8 cellular contexts compared by ENCODE assay signal in genomic region chr16:73015612-73016487, GRCh38. TPM values are rescaled to one million over a fixed set of nuclear protein-coding genes. Genes with fewer than 3 reads are reported as not detected.
DNase-seq lines count a peak whose midpoint lies in the region; ATAC-seq and TF ChIP-seq lines count a peak whose summit lies in the region.

No MANE protein-coding gene starts in this region.

- H3K4me3 Mint-ChIP-seq in stimulated activated naive CD8-positive, alpha-beta T cell treated with anti-CD3 and anti-CD28 coated beads, Interleukin-15, amount 100 ng/mL, for 72 hours: no peak overlapping the region

- no peaks in the 10 kb centered on the region for H3K27me3 Mint-ChIP-seq in stimulated activated naive CD8-positive, alpha-beta T cell treated with anti-CD3 and anti-CD28 coated beads, Interleukin-15, amount 100 ng/mL, for 72 hours

- DNase-seq in DMS53 (lab: John Stamatoyannopoulos, UW): peak; percentile 93
- peak; percentile 57 to 79 for DNase-seq in foreskin keratinocyte
- no peak for DNase-seq in stimulated activated naive CD8-positive, alpha-beta T cell treated with anti-CD3 and anti-CD28 coated beads, Interleukin-15, amount 100 ng/mL, for 72 hours
- DNase-seq in SHP77 treated with DMSO at 0.1 percent for 48 hours (lab: John Stamatoyannopoulos, UW): no peak
- no peak for DNase-seq in vagina (ENCODE audit: extremely low spot score in 2 of 2)
- DNase-seq in stimulated activated CD4-positive, alpha-beta T cell treated with anti-CD3 and anti-CD28 coated beads, Interleukin-4, amount 100 ng/mL, for 1 hour: no peak

- ATAC-seq in GM21515 (IDR thresholded peaks at IDR 0.05; ENCODE audit: unreplicated experiment): peak; percentile 73
- peak; percentile 87 for ATAC-seq in HG03571 (IDR thresholded peaks at IDR 0.05; ENCODE audit: unreplicated experiment)
- peak; percentile 92 for ATAC-seq in foreskin keratinocyte
- no peak for ATAC-seq in stimulated activated naive CD8-positive, alpha-beta T cell treated with anti-CD3 and anti-CD28 coated beads, Interleukin-15, amount 100 ng/mL, for 72 hours

- H3K4me1 ChIP-seq in foreskin keratinocyte (peaks cover 6% of the 10 kb centered on the region), vagina (peaks cover 35% of the 10 kb centered on the region)

- H3K9me3 Mint-ChIP-seq in stimulated activated naive CD8-positive, alpha-beta T cell treated with anti-CD3 and anti-CD28 coated beads, Interleukin-15, amount 100 ng/mL, for 72 hours: no peaks in the 10 kb centered on the region

- no peaks in the 10 kb centered on the region for H3K4me1 Mint-ChIP-seq in stimulated activated naive CD8-positive, alpha-beta T cell treated with anti-CD3 and anti-CD28 coated beads, Interleukin-15, amount 100 ng/mL, for 72 hours

- H3K27ac ChIP-seq in foreskin keratinocyte: no peak overlapping the region
- H3K27ac ChIP-seq in vagina: no peak overlapping the region

- H3K9me3 ChIP-seq in vagina: no peaks in the 10 kb centered on the region

- TF ChIP-seq CTCF in foreskin keratinocyte (conservative IDR thresholded peaks at IDR 0.05) (no peak), vagina (IDR thresholded peaks at IDR 0.05) (no peak)

- no peaks in the 10 kb centered on the region for H3K36me3 ChIP-seq in vagina

- TF ChIP-seq POLR2A in vagina (IDR thresholded peaks at IDR 0.05): no peak

- no peak overlapping the region for H3K4me3 ChIP-seq in vagina

- no peaks in the 10 kb centered on the region for H3K27me3 ChIP-seq in foreskin keratinocyte
- H3K27me3 ChIP-seq in vagina: no peaks in the 10 kb centered on the region

- intact Hi-C loops in vagina (cut with DNase I): no loop called here

- H3K27ac Mint-ChIP-seq in stimulated activated naive CD8-positive, alpha-beta T cell treated with anti-CD3 and anti-CD28 coated beads, Interleukin-15, amount 100 ng/mL, for 72 hours: no peak overlapping the region

RNA-seq across cellular contexts. Expression of gene ZFHX3, which starts 32.1 kb away (rescaled TPM):
- total RNA-seq in foreskin keratinocyte (5.9 and 8.9 TPM in 2 replicates), vagina (28.0 TPM)
- 1.1 and 1.2 TPM in 2 replicates for polyA plus RNA-seq in foreskin keratinocyte

Comparison
In these comparisons a context has a peak if more than half of its experiments do, and no peak if none do; other contexts are left out.
1. DNase-seq: peak in DMS53 (single experiment) and foreskin keratinocyte (2 of 2); none in stimulated activated naive CD8-positive, alpha-beta T cell treated with anti-CD3 and anti-CD28 coated beads, Interleukin-15, amount 100 ng/mL, for 72 hours (0 of 2), SHP77 treated with DMSO at 0.1 percent for 48 hours (single experiment), vagina (0 of 2) and stimulated activated CD4-positive, alpha-beta T cell treated with anti-CD3 and anti-CD28 coated beads, Interleukin-4, amount 100 ng/mL, for 1 hour (single experiment).